In genomic region chr5:126605525-126605924, GRCh38 we compare ENCODE assay signal across 19 cellular contexts. TPM values are rescaled to one million over a fixed set of nuclear protein-coding genes. Genes with fewer than 3 reads are reported as not detected.
DNase-seq lines count a peak whose midpoint lies in the region; ATAC-seq, FAIRE-seq and TF ChIP-seq lines count a peak whose summit lies in the region.
"Had no signal": no experiment of that assay in that cellular context is flagged by ENCODE, and none has a peak within 500 bp of the region (broad histone marks: within the 10 kb centered on the region; RNA-seq: fewer than 3 reads in every experiment).

No MANE protein-coding gene starts in this region.

- H3K36me3 Mint-ChIP-seq in activated CD8-positive, alpha-beta T cell treated with anti-CD3 and anti-CD28 coated beads for 36 hours (ENCODE audit: low read depth): peaks cover 35% of the 10 kb centered on the region
- peaks cover 36% of the 10 kb centered on the region for H3K36me3 Mint-ChIP-seq in activated CD8-positive, alpha-beta T cell treated with anti-CD3 and anti-CD28 coated beads, Interleukin-2, amount 10 ng/mL, durations not matched to agents 7 days and 5 days (ENCODE audit: low read depth)

- no peak for TF ChIP-seq CTCF in activated CD8-positive, alpha-beta T cell treated with anti-CD3 and anti-CD28 coated beads for 36 hours (IDR thresholded peaks at IDR 0.05)
- no peak for TF ChIP-seq CTCF in Loucy (conservative IDR thresholded peaks at IDR 0.05; ENCODE audit: low read length)
- no peak for TF ChIP-seq CTCF in GM12878 (IDR thresholded peaks at IDR 0.05 in 2 of 3, conservative IDR thresholded peaks at IDR 0.05 in 1 of 3; ENCODE audit: control insufficient read depth in 2 of 3, extremely low read depth in 1 of 3, insufficient read depth in 1 of 3, low read depth in 3 of 3, low read length in 3 of 3)
- TF ChIP-seq CTCF in psoas muscle (IDR thresholded peaks at IDR 0.05): no peak

- in situ Hi-C loops in GM12878 (cut with MboI): no loop called here

- H3K9me3 ChIP-seq in Loucy (ENCODE audit: insufficient read depth, low read depth, low read length) (no peaks in the 10 kb centered on the region), GM12878 (replicated peaks; ENCODE audit: control insufficient read depth, insufficient read depth, low read length) (no peaks in the 10 kb centered on the region), psoas muscle (no peaks in the 10 kb centered on the region)
- H3K9me3 ChIP-seq: A549 had no signal

- TF ChIP-seq RAD21 in GM12878 (IDR thresholded peaks at IDR 0.05; ENCODE audit: insufficient read depth, low read depth, low read length): no peak

- intact Hi-C loops in activated CD8-positive, alpha-beta T cell treated with anti-CD3 and anti-CD28 coated beads for 36 hours (cut with micrococcal nuclease): no loop called here
- intact Hi-C loops in GM12878 (cut with micrococcal nuclease; ENCODE audit: unreplicated experiment) (no loop called here), psoas muscle (cut with DNase I) (no loop called here)

- H3K27ac Mint-ChIP-seq in activated CD8-positive, alpha-beta T cell treated with anti-CD3 and anti-CD28 coated beads for 36 hours: no peak overlapping the region
- H3K27ac Mint-ChIP-seq in activated CD8-positive, alpha-beta T cell treated with anti-CD3 and anti-CD28 coated beads, Interleukin-2, amount 10 ng/mL, durations not matched to agents 7 days and 5 days: no peak overlapping the region
- H3K27ac Mint-ChIP-seq: stimulated activated naive B cell treated with anti-CD40 and anti-IgM and Interleukin-4, amounts not matched to agents 10 μg/mL and 1 μg/mL and 100 μg/mL, for 72 hours had no signal

- no peaks in the 10 kb centered on the region for H3K27me3 ChIP-seq in Loucy (ENCODE audit: insufficient read depth, low read length, poor library complexity, severe bottlenecking)
- H3K27me3 ChIP-seq in GM12878 (replicated peaks in 1 of 2; ENCODE audit: control insufficient read depth in 2 of 2, insufficient read depth in 2 of 2, low read length in 1 of 2): no peaks in the 10 kb centered on the region
- H3K27me3 ChIP-seq in psoas muscle (ENCODE audit: insufficient read depth in 3 of 3, low read length in 2 of 3): no peaks in the 10 kb centered on the region

- peaks cover 7% of the 10 kb centered on the region; the same call in 1 of the 2 replicates for H3K36me3 ChIP-seq in Loucy (ENCODE audit: insufficient read depth, low read length)
- peaks cover 0 to 27% of the 10 kb centered on the region in 2 experiments; a peak in 3 of 4 replicates for H3K36me3 ChIP-seq in GM12878 (ENCODE audit: control insufficient read depth in 2 of 2, insufficient read depth in 2 of 2, low read length in 1 of 2)
- H3K36me3 ChIP-seq in psoas muscle (ENCODE audit: insufficient read depth in 1 of 2, low read depth in 1 of 2): peaks cover 0 to 72% of the 10 kb centered on the region in 2 donors

- RAD21 ChIA-PET in GM12878 (lab: Charles Lee; ENCODE audit: unreplicated experiment): no interaction called here

- H3K4me2 ChIP-seq in Loucy (ENCODE audit: low read depth, low read length, poor library complexity, severe bottlenecking): peak overlapping the region; percentile 64
- no peak overlapping the region for H3K4me2 ChIP-seq in GM12878 (ENCODE audit: control insufficient read depth, insufficient read depth)
- H3K4me2 ChIP-seq: A549 had no signal

- BruUV-seq in GM12878 (replicated peaks; lab: Mats Ljungman, UMichigan): no TSS peak

- 100% methylated on average over 3 of the region's 5 CpGs for WGBS in GM12878 (ENCODE audit: insufficient coverage, insufficient replicate concordance, low lambda C conversion rate, missing lambda C conversion rate)
- WGBS in psoas muscle, 3 donors: 45 to 64% (median 51%) methylated on average over 5 of the region's 5 CpGs

- H3K9me3 Mint-ChIP-seq in activated CD8-positive, alpha-beta T cell treated with anti-CD3 and anti-CD28 coated beads for 36 hours: no peaks in the 10 kb centered on the region
- no peaks in the 10 kb centered on the region for H3K9me3 Mint-ChIP-seq in activated CD8-positive, alpha-beta T cell treated with anti-CD3 and anti-CD28 coated beads, Interleukin-2, amount 10 ng/mL, durations not matched to agents 7 days and 5 days (ENCODE audit: insufficient read depth)
- H3K9me3 Mint-ChIP-seq: stimulated activated naive B cell treated with anti-CD40 and anti-IgM and Interleukin-4, amounts not matched to agents 10 μg/mL and 1 μg/mL and 100 μg/mL, for 72 hours had no signal

- ATAC-seq in activated CD8-positive, alpha-beta T cell treated with anti-CD3 and anti-CD28 coated beads for 36 hours: no peak
- ATAC-seq in activated CD8-positive, alpha-beta T cell treated with anti-CD3 and anti-CD28 coated beads, Interleukin-2, amount 10 ng/mL, durations not matched to agents 7 days and 5 days: no peak
- no peak for ATAC-seq in GM12878
- ATAC-seq in psoas muscle: no peak
- ATAC-seq: A549; stimulated activated naive B cell treated with anti-CD40 and anti-IgM and Interleukin-4, amounts not matched to agents 10 μg/mL and 1 μg/mL and 100 μg/mL, for 72 hours had no signal

- H3K4me3 Mint-ChIP-seq in activated CD8-positive, alpha-beta T cell treated with anti-CD3 and anti-CD28 coated beads for 36 hours: peak overlapping the region; percentile 15
- no peak overlapping the region for H3K4me3 Mint-ChIP-seq in activated CD8-positive, alpha-beta T cell treated with anti-CD3 and anti-CD28 coated beads, Interleukin-2, amount 10 ng/mL, durations not matched to agents 7 days and 5 days

- H4K20me1 ChIP-seq in Loucy (ENCODE audit: insufficient read depth, low read length, poor library complexity, severe bottlenecking): peaks cover 10% of the 10 kb centered on the region
- no peaks in the 10 kb centered on the region for H4K20me1 ChIP-seq in GM12878 (ENCODE audit: control insufficient read depth, insufficient read depth)

- H3K27ac ChIP-seq in GM12878 (ENCODE audit: control insufficient read depth, insufficient read depth) (no peak overlapping the region), psoas muscle (no peak overlapping the region)
- H3K27ac ChIP-seq: A549 had no signal

- no peak overlapping the region for H2AFZ ChIP-seq in Loucy (ENCODE audit: low read length)
- no peak overlapping the region for H2AFZ ChIP-seq in GM12878 (ENCODE audit: control insufficient read depth, low read depth, low read length)

- H3K79me2 ChIP-seq in Loucy (ENCODE audit: insufficient read depth, low read length): peaks cover 72% of the 10 kb centered on the region
- H3K79me2 ChIP-seq in GM12878 (ENCODE audit: control insufficient read depth, insufficient read depth, low read length): peaks cover 53% of the 10 kb centered on the region

- peak overlapping the region; percentile 36 for H3K9ac ChIP-seq in Loucy (ENCODE audit: low read depth, low read length, poor library complexity, severe bottlenecking)
- H3K9ac ChIP-seq in GM12878 (ENCODE audit: control insufficient read depth, insufficient read depth, low read length): no peak overlapping the region

- H3K4me1 ChIP-seq in Loucy (ENCODE audit: insufficient read depth, low read length, poor library complexity, severe bottlenecking) (peaks cover 13% of the 10 kb centered on the region), GM12878 (ENCODE audit: control insufficient read depth, insufficient read depth, low read length) (no peaks in the 10 kb centered on the region; the same call in 1 of the 2 replicates), psoas muscle (peaks cover 42% of the 10 kb centered on the region)

- no peaks in the 10 kb centered on the region for H3K9me2 ChIP-seq in Loucy (replicated peaks; ENCODE audit: low read depth, low read length)

- no peaks in the 10 kb centered on the region for H3F3A ChIP-seq in Loucy (ENCODE audit: low read depth)

- TF ChIP-seq POLR2A in GM12878 (IDR thresholded peaks at IDR 0.05; ENCODE audit: low read depth, low read length): no peak

- CTCF ChIA-PET in activated CD8-positive, alpha-beta T cell treated with anti-CD3 and anti-CD28 coated beads for 36 hours (lab: Charles Lee): interaction anchor here (1.1 kb wide), 1 partner anchor 252 kb away, joined by 3 read pairs; no protein-coding TSS in a partner anchor
- CTCF ChIA-PET in activated CD8-positive, alpha-beta T cell treated with anti-CD3 and anti-CD28 coated beads, Interleukin-2, amount 10 ng/mL, durations not matched to agents 7 days and 5 days (lab: Charles Lee): no interaction called here
- CTCF ChIA-PET in GM12878 (lab: Yijun Ruan, JAX): interaction anchor here (0.7 to 1.1 kb wide), 2 partner anchors 8 to 62 kb away, joined by 4 to 5 read pairs; no protein-coding TSS in a partner anchor

- no peak for DNase-seq in activated CD8-positive, alpha-beta T cell treated with anti-CD3 and anti-CD28 coated beads for 36 hours
- no peak for DNase-seq in activated CD8-positive, alpha-beta T cell treated with anti-CD3 and anti-CD28 coated beads, Interleukin-2, amount 10 ng/mL, durations not matched to agents 7 days and 5 days
- no peak for DNase-seq in GM12878 (ENCODE audit: low read depth, low spot score)
- DNase-seq in psoas muscle: no peak
- DNase-seq in NCI-H1417 treated with DMSO at 0.1 percent for 48 hours (lab: John Stamatoyannopoulos, UW): no peak
- no peak for DNase-seq in retina
- DNase-seq in germinal center (ENCODE audit: low spot score): no peak
- DNase-seq: activated CD4-positive, CD25-positive, alpha-beta regulatory T cell treated with anti-CD3 and anti-CD28 coated beads, Interleukin-2, amount 50 U/mL, for 72 hours; activated CD8-positive, alpha-beta memory T cell treated with anti-CD3 and anti-CD28 coated beads, Interleukin-2, amount 50 U/mL, for 48 hours; DMS79 treated with DMSO at 0.1 percent for 48 hours; hippocampal formation; KG1; kidney glomerular epithelial cell; NCI-H1436 treated with DMSO at 0.1 percent for 48 hours; NCI-H2227 treated with DMSO at 0.1 percent for 48 hours; stimulated activated CD4-positive, alpha-beta T cell treated with anti-CD3 and anti-CD28 coated beads, Interleukin-12 subunit alpha, Interleukin-12 subunit beta, amount 100 ng/mL, for 4 hours; stimulated activated naive B cell treated with anti-CD40 and anti-IgM and Interleukin-4, amounts not matched to agents 10 μg/mL and 1 μg/mL and 100 μg/mL, for 72 hours had no signal

- SMC1A ChIA-PET in GM12878 (lab: Charles Lee; ENCODE audit: uncharacterized antibody, unreplicated experiment): interaction anchor here (0.9 to 1.4 kb wide), 2 partner anchors 70 to 665 kb away, joined by 3 to 7 read pairs; no protein-coding TSS in a partner anchor

- H3K4me1 Mint-ChIP-seq in activated CD8-positive, alpha-beta T cell treated with anti-CD3 and anti-CD28 coated beads for 36 hours (ENCODE audit: low read depth): peaks cover 52% of the 10 kb centered on the region
- H3K4me1 Mint-ChIP-seq in activated CD8-positive, alpha-beta T cell treated with anti-CD3 and anti-CD28 coated beads, Interleukin-2, amount 10 ng/mL, durations not matched to agents 7 days and 5 days (ENCODE audit: low read depth): peaks cover 38% of the 10 kb centered on the region

- TF ChIP-seq EP300 in GM12878 (IDR thresholded peaks at IDR 0.05; ENCODE audit: borderline replicate concordance in 1 of 2, control insufficient read depth in 1 of 2, low read depth in 2 of 2, low read length in 2 of 2): no peak

- POLR2A ChIA-PET in activated CD8-positive, alpha-beta T cell treated with anti-CD3 and anti-CD28 coated beads for 36 hours (lab: Charles Lee): interaction anchor here (0.7 to 1.0 kb wide), 2 partner anchors 13 to 234 kb away, joined by 3 read pairs; no protein-coding TSS in a partner anchor
- POLR2A ChIA-PET in activated CD8-positive, alpha-beta T cell treated with anti-CD3 and anti-CD28 coated beads, Interleukin-2, amount 10 ng/mL, durations not matched to agents 7 days and 5 days (lab: Charles Lee): no interaction called here
- POLR2A ChIA-PET in GM12878 (lab: Charles Lee): interaction anchor here (0.7 kb wide), 1 partner anchor 171 kb away, joined by 3 read pairs; the partner anchor contains the start of gene LMNB1

- H3K4me3 ChIP-seq in Loucy (ENCODE audit: low read length, poor library complexity, severe bottlenecking) (peak overlapping the region; percentile 63), GM12878 (peak overlapping the region; percentile 9; the same call in 1 of the 2 replicates), psoas muscle (peak overlapping the region; percentile 41)
- H3K4me3 ChIP-seq: A549 had no signal

- FAIRE-seq in GM12878 (lab: Jason Lieb, UNC): no peak
- FAIRE-seq: A549 had no signal

- no peaks in the 10 kb centered on the region for H3K27me3 Mint-ChIP-seq in activated CD8-positive, alpha-beta T cell treated with anti-CD3 and anti-CD28 coated beads for 36 hours
- no peaks in the 10 kb centered on the region for H3K27me3 Mint-ChIP-seq in activated CD8-positive, alpha-beta T cell treated with anti-CD3 and anti-CD28 coated beads, Interleukin-2, amount 10 ng/mL, durations not matched to agents 7 days and 5 days (ENCODE audit: low read depth)
- H3K27me3 Mint-ChIP-seq: stimulated activated naive B cell treated with anti-CD40 and anti-IgM and Interleukin-4, amounts not matched to agents 10 μg/mL and 1 μg/mL and 100 μg/mL, for 72 hours had no signal

RNA-seq across cellular contexts. Expression of gene PHAX, which starts 4.8 kb away (rescaled TPM):
- total RNA-seq in activated CD8-positive, alpha-beta T cell treated with anti-CD3 and anti-CD28 coated beads for 36 hours: 10 to 100 TPM; 42.5 to 42.8 TPM
- total RNA-seq in activated CD8-positive, alpha-beta T cell treated with anti-CD3 and anti-CD28 coated beads, Interleukin-2, amount 10 ng/mL, durations not matched to agents 7 days and 5 days: 10 to 100 TPM; 33.7 to 35.0 TPM
- 36.8 and 38.3 TPM in 2 replicates for total RNA-seq in GM12878 (2013; cell fraction: nucleolus; rRNA removed)
- 28.2 and 35.5 TPM in 2 replicates for total RNA-seq in GM12878 (2014; rRNA removed)
- total RNA-seq in GM12878 (2014; rRNA removed; fragmentation: Illumina TruSeq; extraction: Trizol): 70.2 and 72.1 TPM in 2 replicates
- total RNA-seq in GM12878 (2021): 30.8 and 33.1 TPM in 2 replicates
- polyA plus RNA-seq in GM12878 (2011; ENCODE audit: low read depth): 39.9 TPM
- 42.5 and 67.0 TPM in 2 replicates for polyA plus RNA-seq in GM12878 (2011; rRNA removed)
- 30.2 and 34.1 TPM in 2 replicates for polyA plus RNA-seq in GM12878 (2011; cell fraction: cytosol; rRNA removed)
- polyA plus RNA-seq in GM12878 (2011; cell fraction: nucleus; rRNA removed): 9.2 and 17.4 TPM in 2 replicates
- polyA plus RNA-seq in GM12878 (2012): 40.1 and 42.9 TPM in 2 replicates
- 59.8 and 92.3 TPM in 2 replicates for polyA plus RNA-seq in GM12878 (2014; fragmentation: Illumina TruSeq; extraction: Trizol)
- polyA plus RNA-seq in GM12878 (2014; fragmentation: Nextera tagmentation; extraction: Ambion mirVana): 10 to 100 TPM; 60.8 to 71.5 TPM
- 29.8 and 30.4 TPM in 2 replicates for polyA plus RNA-seq in GM12878 (2014; rRNA removed)
- 10 to 100 TPM; 86.3 to 88.7 TPM for polyA plus RNA-seq in GM12878 (2016; fragmentation: Nextera tagmentation; extraction: Ambion mirVana)
- 38.7 and 45.0 TPM in 2 replicates for polyA minus RNA-seq in GM12878 (2011; rRNA and poly(A)+ RNA removed)
- 11.4 and 18.4 TPM in 2 replicates for polyA minus RNA-seq in GM12878 (2011; cell fraction: cytosol; rRNA and poly(A)+ RNA removed)
- 13.2 and 26.5 TPM in 2 replicates for polyA minus RNA-seq in GM12878 (2011; cell fraction: nucleus; rRNA and poly(A)+ RNA removed)
- 10 to 100 TPM; 29.0 to 42.6 (median 32.0) TPM for total RNA-seq in psoas muscle
- polyA plus RNA-seq in psoas muscle: 10 to 100 TPM; 25.6 to 53.0 (median 32.2) TPM

RNA-seq across cellular contexts. Expression of gene ALDH7A1, which starts 10.5 kb away (rescaled TPM):
- total RNA-seq in activated CD8-positive, alpha-beta T cell treated with anti-CD3 and anti-CD28 coated beads for 36 hours: 1 to 10 TPM; 4.8 to 5.1 TPM
- 1 to 10 TPM in 1 of 2 experiments, under 1 TPM in 1; 0.91 to 1.0 TPM for total RNA-seq in activated CD8-positive, alpha-beta T cell treated with anti-CD3 and anti-CD28 coated beads, Interleukin-2, amount 10 ng/mL, durations not matched to agents 7 days and 5 days
- total RNA-seq in GM12878 (2013; cell fraction: nucleolus; rRNA removed): 14.1 and 83.3 TPM in 2 replicates
- total RNA-seq in GM12878 (2014; rRNA removed): 0.82 TPM in 1 of 2 replicates, not detected in the other
- 0.32 and 0.45 TPM in 2 replicates for total RNA-seq in GM12878 (2014; rRNA removed; fragmentation: Illumina TruSeq; extraction: Trizol)
- 0.41 and 1.1 TPM in 2 replicates for total RNA-seq in GM12878 (2021)
- polyA plus RNA-seq in GM12878 (2011; ENCODE audit: low read depth): 0.92 TPM
- 0.18 and 0.33 TPM in 2 replicates for polyA plus RNA-seq in GM12878 (2011; rRNA removed)
- polyA plus RNA-seq in GM12878 (2011; cell fraction: cytosol; rRNA removed): 0.18 TPM in 2 replicates
- polyA plus RNA-seq in GM12878 (2011; cell fraction: nucleus; rRNA removed): 0.43 TPM in 1 of 2 replicates, not detected in the other
- polyA plus RNA-seq in GM12878 (2012): 1.2 and 1.9 TPM in 2 replicates
- 0.44 and 0.48 TPM in 2 replicates for polyA plus RNA-seq in GM12878 (2014; fragmentation: Illumina TruSeq; extraction: Trizol)
- under 1 TPM; 0.24 TPM for polyA plus RNA-seq in GM12878 (2014; fragmentation: Nextera tagmentation; extraction: Ambion mirVana)
- 0.28 and 0.80 TPM in 2 replicates for polyA plus RNA-seq in GM12878 (2014; rRNA removed)
- 1 to 10 TPM in 1 of 2 experiments, under 1 TPM in 1; 0.75 to 1.0 TPM for polyA plus RNA-seq in GM12878 (2016; fragmentation: Nextera tagmentation; extraction: Ambion mirVana)
- polyA minus RNA-seq in GM12878 (2011; rRNA and poly(A)+ RNA removed): 0.15 and 0.37 TPM in 2 replicates
- 1.9 and 2.1 TPM in 2 replicates for polyA minus RNA-seq in GM12878 (2011; cell fraction: cytosol; rRNA and poly(A)+ RNA removed)
- polyA minus RNA-seq in GM12878 (2011; cell fraction: nucleus; rRNA and poly(A)+ RNA removed): 0.38 TPM in 1 of 2 replicates, not detected in the other
- total RNA-seq in psoas muscle: 10 to 100 TPM in 3 of 4 donors, 1 to 10 TPM in 1; 8.7 to 26.7 (median 12.3) TPM
- 1 to 10 TPM; 7.4 to 8.8 (median 7.8) TPM for polyA plus RNA-seq in psoas muscle

Comparison
In these comparisons a context has a peak if more than half of its experiments do, and no peak if none do; other contexts are left out.
1. H3K4me3 ChIP-seq: peak in every context shown above with its lines; median percentile 63 in Loucy; 41 in psoas muscle; 9 in GM12878.